In the genomic region with DNA sequence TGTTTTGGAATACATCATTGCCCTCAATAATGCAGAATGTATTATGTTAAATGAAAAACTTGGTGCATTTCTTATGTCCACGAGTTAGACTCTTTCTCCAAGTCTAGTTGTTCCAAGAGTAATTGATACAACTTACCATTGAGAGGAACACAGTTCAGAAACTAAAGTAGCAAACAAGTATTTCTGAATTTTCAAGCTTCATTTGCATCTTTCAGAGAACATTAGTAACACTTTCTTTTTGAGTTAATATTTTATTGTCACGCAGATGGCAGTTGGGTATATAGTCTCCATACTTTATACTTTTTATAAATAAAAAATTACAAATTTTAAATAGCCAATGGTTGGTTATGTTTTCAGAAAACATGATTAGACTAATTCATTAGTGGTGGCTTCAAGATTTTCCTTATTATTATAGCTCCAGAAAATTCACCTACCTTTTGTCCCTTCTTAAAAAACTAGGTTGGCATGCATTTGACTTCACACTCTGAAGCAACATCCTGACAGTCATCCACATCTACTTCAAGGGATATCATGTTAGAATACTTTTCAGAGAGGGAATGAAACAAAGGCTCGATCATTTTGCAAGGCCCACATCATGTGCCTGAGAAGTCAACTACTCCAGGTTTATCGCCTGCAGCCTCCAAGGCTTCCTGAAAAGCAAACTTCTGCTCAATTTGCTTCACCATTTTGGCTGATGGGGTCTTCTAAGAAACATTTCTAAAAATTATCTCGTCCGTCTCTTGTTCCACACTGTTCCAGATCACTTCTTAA, we compare ENCODE assay signal across 25 cellular contexts. TPM values are rescaled to one million over a fixed set of nuclear protein-coding genes. Genes with fewer than 3 reads are reported as not detected.
DNase-seq lines count a peak whose midpoint lies in the region; ATAC-seq, FAIRE-seq and TF ChIP-seq lines count a peak whose summit lies in the region.
"Had no signal": no experiment of that assay in that cellular context is flagged by ENCODE, and none has a peak within 500 bp of the region (broad histone marks: within the 10 kb centered on the region; RNA-seq: fewer than 3 reads in every experiment).

No MANE protein-coding gene starts in this region.

- peaks cover 15% of the 10 kb centered on the region for H3K4me1 Mint-ChIP-seq in activated CD4-positive, alpha-beta T cell treated with anti-CD3 and anti-CD28 coated beads, Interleukin-2, amount 10 ng/mL, durations not matched to agents 24 days and 14 days

- no peak overlapping the region for H3K4me3 ChIP-seq in GM12878
- H3K4me3 ChIP-seq in skeletal muscle satellite cell (ENCODE audit: low read length): no peak overlapping the region
- H3K4me3 ChIP-seq: BLaER1, HAP-1, psoas muscle, spleen, vagina had no signal

- no peak for TF ChIP-seq EP300 in GM12878 (IDR thresholded peaks at IDR 0.05; ENCODE audit: borderline replicate concordance in 1 of 2, control insufficient read depth in 1 of 2, low read depth in 2 of 2, low read length in 2 of 2)

- H3K27me3 Mint-ChIP-seq in activated CD4-positive, alpha-beta T cell treated with anti-CD3 and anti-CD28 coated beads, Interleukin-2, amount 10 ng/mL, durations not matched to agents 24 days and 14 days: peaks cover 12% of the 10 kb centered on the region

- H3K4me3 Mint-ChIP-seq in activated CD4-positive, alpha-beta T cell treated with anti-CD3 and anti-CD28 coated beads, Interleukin-2, amount 10 ng/mL, durations not matched to agents 24 days and 14 days: peak overlapping the region; percentile 1
- H3K4me3 Mint-ChIP-seq: central memory CD8-positive, alpha-beta T cell had no signal

- H3K9me3 Mint-ChIP-seq in activated CD4-positive, alpha-beta T cell treated with anti-CD3 and anti-CD28 coated beads, Interleukin-2, amount 10 ng/mL, durations not matched to agents 24 days and 14 days: no peaks in the 10 kb centered on the region

- H3K27me3 ChIP-seq in GM12878 (replicated peaks in 1 of 2; ENCODE audit: control insufficient read depth in 2 of 2, insufficient read depth in 2 of 2, low read length in 1 of 2) (no peaks in the 10 kb centered on the region), skeletal muscle satellite cell (ENCODE audit: control insufficient read depth, insufficient read depth, low read length) (no peaks in the 10 kb centered on the region)
- H3K27me3 ChIP-seq: BLaER1, spleen, vagina had no signal

- H2AFZ ChIP-seq in GM12878 (ENCODE audit: control insufficient read depth, low read depth, low read length): peak overlapping the region; percentile 28

- H3K4me2 ChIP-seq in GM12878 (ENCODE audit: control insufficient read depth, insufficient read depth) (no peak overlapping the region; the same call in 1 of the 2 replicates), skeletal muscle satellite cell (ENCODE audit: low read length) (peak overlapping the region; percentile 39)

- WGBS in GM12878 (ENCODE audit: insufficient coverage, insufficient replicate concordance, low lambda C conversion rate, missing lambda C conversion rate): 85% methylated on average over 6 of the region's 6 CpGs

- H3K36me3 Mint-ChIP-seq in activated CD4-positive, alpha-beta T cell treated with anti-CD3 and anti-CD28 coated beads, Interleukin-2, amount 10 ng/mL, durations not matched to agents 24 days and 14 days (ENCODE audit: low read depth): no peaks in the 10 kb centered on the region

- in situ Hi-C loops in GM12878 (cut with MboI): no loop called here

- peak; percentile 41 for DNase-seq in activated CD4-positive, alpha-beta T cell treated with anti-CD3 and anti-CD28 coated beads, Interleukin-2, amount 10 ng/mL, durations not matched to agents 24 days and 14 days
- DNase-seq in activated CD4-positive, alpha-beta T cell treated with anti-CD3 and anti-CD28 coated beads, Interleukin-2, amount 50 U/mL, for 1 hour: no peak
- DNase-seq in NCI-H226 (peak; percentile 29), GM12878 (ENCODE audit: low read depth, low spot score) (no peak), SW480 (ENCODE audit: low spot score) (no peak)
- DNase-seq: activated CD8-positive, alpha-beta memory T cell treated with anti-CD3 and anti-CD28 coated beads, Interleukin-2, amount 50 U/mL, for 4 hours; activated gamma-delta T cell treated with Interleukin-2 at 50 U/mL for 16 hours; amniotic stem cell; DMS 273 treated with DMSO at 0.1 percent for 48 hours; midbrain; NCI-H187; NCI-H2227 treated with DMSO at 0.1 percent for 48 hours; NCI-H82; psoas muscle; spleen; stimulated activated CD4-positive, alpha-beta T cell treated with anti-CD3 and anti-CD28 coated beads, Interleukin-4, amount 100 ng/mL, for 4 hours had no signal

- CTCF ChIA-PET in GM12878 (lab: Yijun Ruan, JAX): no interaction called here

- intact Hi-C loops in activated CD4-positive, alpha-beta T cell treated with anti-CD3 and anti-CD28 coated beads, Interleukin-2, amount 10 ng/mL, durations not matched to agents 24 days and 14 days (cut with micrococcal nuclease): no loop called here
- intact Hi-C loops in GM12878 (cut with micrococcal nuclease; ENCODE audit: unreplicated experiment): no loop called here

- POLR2A ChIA-PET in GM12878 (lab: Charles Lee): no interaction called here

- TF ChIP-seq CTCF in GM12878 (IDR thresholded peaks at IDR 0.05 in 2 of 3, conservative IDR thresholded peaks at IDR 0.05 in 1 of 3; ENCODE audit: control insufficient read depth in 2 of 3, extremely low read depth in 1 of 3, insufficient read depth in 1 of 3, low read depth in 3 of 3, low read length in 3 of 3): no peak

- no TSS peak for BruUV-seq in GM12878 (replicated peaks; lab: Mats Ljungman, UMichigan)

- H4K20me1 ChIP-seq in GM12878 (ENCODE audit: control insufficient read depth, insufficient read depth): no peaks in the 10 kb centered on the region
- H4K20me1 ChIP-seq: BLaER1 had no signal

- SMC1A ChIA-PET in GM12878 (lab: Charles Lee; ENCODE audit: uncharacterized antibody, unreplicated experiment): no interaction called here

- peak overlapping the region; percentile 49 for H3K27ac Mint-ChIP-seq in activated CD4-positive, alpha-beta T cell treated with anti-CD3 and anti-CD28 coated beads, Interleukin-2, amount 10 ng/mL, durations not matched to agents 24 days and 14 days

- no peak for FAIRE-seq in GM12878 (lab: Jason Lieb, UNC)
- FAIRE-seq: TTC549 had no signal

- H3K9me3 ChIP-seq in GM12878 (replicated peaks; ENCODE audit: control insufficient read depth, insufficient read depth, low read length) (no peaks in the 10 kb centered on the region; the same call in 2 of the 3 replicates), skeletal muscle satellite cell (replicated peaks; ENCODE audit: low read length) (no peaks in the 10 kb centered on the region)
- H3K9me3 ChIP-seq: BLaER1, HAP-1, psoas muscle, spleen, vagina had no signal

- ATAC-seq in GM12878: no peak
- no peak for ATAC-seq in GM21360 (IDR thresholded peaks at IDR 0.05; ENCODE audit: unreplicated experiment)
- no peak for ATAC-seq in GM21526 (IDR thresholded peaks at IDR 0.05; ENCODE audit: low FRiP score, unreplicated experiment)
- ATAC-seq: psoas muscle had no signal

- RAD21 ChIA-PET in GM12878 (lab: Charles Lee; ENCODE audit: unreplicated experiment): no interaction called here

- peaks cover 6% of the 10 kb centered on the region for H3K4me1 ChIP-seq in GM12878 (ENCODE audit: control insufficient read depth, insufficient read depth, low read length)
- H3K4me1 ChIP-seq in skeletal muscle satellite cell (ENCODE audit: control insufficient read depth, insufficient read depth, low read length): peaks cover 39% of the 10 kb centered on the region
- H3K4me1 ChIP-seq: psoas muscle had no signal

- H3K9ac ChIP-seq in GM12878 (ENCODE audit: control insufficient read depth, insufficient read depth, low read length) (no peak overlapping the region), skeletal muscle satellite cell (ENCODE audit: low read depth, low read length) (peak overlapping the region; percentile 61)
- H3K9ac ChIP-seq: BLaER1 had no signal

- H3K36me3 ChIP-seq in GM12878 (ENCODE audit: control insufficient read depth in 2 of 2, insufficient read depth in 2 of 2, low read length in 1 of 2) (no peaks in the 10 kb centered on the region), skeletal muscle satellite cell (ENCODE audit: insufficient read depth, low read length) (no peaks in the 10 kb centered on the region)
- H3K36me3 ChIP-seq: BLaER1, HAP-1, spleen, vagina had no signal

- no peaks in the 10 kb centered on the region for H3K79me2 ChIP-seq in GM12878 (ENCODE audit: control insufficient read depth, insufficient read depth, low read length)

- H3K27ac ChIP-seq in GM12878 (ENCODE audit: control insufficient read depth, insufficient read depth): peak overlapping the region; percentile 23; the same call in 1 of the 2 replicates
- H3K27ac ChIP-seq: BLaER1, psoas muscle, spleen, vagina had no signal

- TF ChIP-seq POLR2A in GM12878 (IDR thresholded peaks at IDR 0.05; ENCODE audit: low read depth, low read length): no peak

- TF ChIP-seq RAD21 in GM12878 (IDR thresholded peaks at IDR 0.05; ENCODE audit: insufficient read depth, low read depth, low read length): no peak

TF ChIP-seq in GM12878, 131 proteins besides CTCF, POLR2A, EP300 and RAD21 (continues in another document):
- TF ChIP-seq KDM1A (IDR thresholded peaks at IDR 0.05; ENCODE audit: borderline replicate concordance) (no peak), RUNX3 (IDR thresholded peaks at IDR 0.05; ENCODE audit: low read length) (no peak), MYB (IDR thresholded peaks at IDR 0.05; ENCODE audit: borderline replicate concordance, low read depth, low read length) (no peak)

RNA-seq across cellular contexts. Expression of gene LYPD6B, which starts 29.9 kb away (rescaled TPM):
- total RNA-seq in activated CD4-positive, alpha-beta T cell treated with anti-CD3 and anti-CD28 coated beads, Interleukin-2, amount 10 ng/mL, durations not matched to agents 24 days and 14 days: not detected in 2 replicates
- total RNA-seq in GM12878 (2013; cell fraction: nucleolus; rRNA removed): 4.2 and 4.3 TPM in 2 replicates
- total RNA-seq in GM12878 (2014; rRNA removed): 2.8 and 4.8 TPM in 2 replicates
- 4.5 and 4.6 TPM in 2 replicates for total RNA-seq in GM12878 (2014; rRNA removed; fragmentation: Illumina TruSeq; extraction: Trizol)
- total RNA-seq in GM12878 (2021): 1.9 and 3.3 TPM in 2 replicates
- polyA plus RNA-seq in GM12878 (2011; ENCODE audit: low read depth): 6.9 TPM
- polyA plus RNA-seq in GM12878 (2011; rRNA removed): 1.0 TPM in 2 replicates
- polyA plus RNA-seq in GM12878 (2011; cell fraction: cytosol; rRNA removed): 0.85 and 1.2 TPM in 2 replicates
- 1.9 and 2.8 TPM in 2 replicates for polyA plus RNA-seq in GM12878 (2011; cell fraction: nucleus; rRNA removed)
- 5.0 and 11.3 TPM in 2 replicates for polyA plus RNA-seq in GM12878 (2012)
- polyA plus RNA-seq in GM12878 (2014; fragmentation: Illumina TruSeq; extraction: Trizol): 5.9 and 6.6 TPM in 2 replicates
- 1 to 10 TPM; 3.4 to 5.2 TPM for polyA plus RNA-seq in GM12878 (2014; fragmentation: Nextera tagmentation; extraction: Ambion mirVana)
- 2.7 and 3.6 TPM in 2 replicates for polyA plus RNA-seq in GM12878 (2014; rRNA removed)
- polyA plus RNA-seq in GM12878 (2016; fragmentation: Nextera tagmentation; extraction: Ambion mirVana): 1 to 10 TPM; 5.8 to 5.9 TPM
- 0.36 and 1.2 TPM in 2 replicates for polyA minus RNA-seq in GM12878 (2011; rRNA and poly(A)+ RNA removed)
- polyA minus RNA-seq in GM12878 (2011; cell fraction: cytosol; rRNA and poly(A)+ RNA removed): not detected in 2 replicates
- 0.60 TPM in 1 of 2 replicates, not detected in the other for polyA minus RNA-seq in GM12878 (2011; cell fraction: nucleus; rRNA and poly(A)+ RNA removed)
- total RNA-seq in skeletal muscle satellite cell (2012; rRNA removed): 0.22 TPM in 1 of 2 replicates, not detected in the other
- total RNA-seq: psoas muscle, subcutaneous adipose tissue had no signal
- polyA plus RNA-seq: psoas muscle had no signal

Comparison
In these comparisons a context has a peak if more than half of its experiments do, and no peak if none do; other contexts are left out.
1. DNase-seq: peak in activated CD4-positive, alpha-beta T cell treated with anti-CD3 and anti-CD28 coated beads, Interleukin-2, amount 10 ng/mL, durations not matched to agents 24 days and 14 days (single experiment) and NCI-H226 (single experiment); none in activated CD4-positive, alpha-beta T cell treated with anti-CD3 and anti-CD28 coated beads, Interleukin-2, amount 50 U/mL, for 1 hour (single experiment), GM12878 (single experiment) and SW480 (single experiment).